11 cellular contexts compared by ENCODE assay signal in genomic region chr3:53192608-53193007, GRCh38.
DNase-seq lines count a peak whose midpoint lies in the region; ATAC-seq and TF ChIP-seq lines count a peak whose summit lies in the region.
"Had no signal": no experiment of that assay in that cellular context is flagged by ENCODE, and none has a peak within 500 bp of the region (broad histone marks: within the 10 kb centered on the region; RNA-seq: fewer than 3 reads in every experiment).

No MANE protein-coding gene starts in this region.

- H3K4me1 ChIP-seq in adipocyte (ENCODE audit: control insufficient read depth, insufficient read depth, low read length) (peaks cover 19% of the 10 kb centered on the region), tibial artery (peaks cover 0 to 36% (median 31%) of the 10 kb centered on the region in 4 donors)

- H3K4me3 Mint-ChIP-seq in activated naive CD4-positive, alpha-beta T cell treated with anti-CD3 and anti-CD28 coated beads, Interleukin-2, amount 10 ng/mL, durations not matched to agents 7 days and 5 days, result no peak overlapping the region

- H3K9me3 ChIP-seq in adipocyte (ENCODE audit: control insufficient read depth, low read length), result no peaks in the 10 kb centered on the region
- no peaks in the 10 kb centered on the region for H3K9me3 ChIP-seq in tibial artery

- H3K27me3 Mint-ChIP-seq in activated naive CD4-positive, alpha-beta T cell treated with anti-CD3 and anti-CD28 coated beads, Interleukin-2, amount 10 ng/mL, durations not matched to agents 7 days and 5 days, result no peaks in the 10 kb centered on the region

- peak overlapping the region; percentile 35 for H3K27ac Mint-ChIP-seq in activated naive CD4-positive, alpha-beta T cell treated with anti-CD3 and anti-CD28 coated beads, Interleukin-2, amount 10 ng/mL, durations not matched to agents 7 days and 5 days

- peaks cover 10% of the 10 kb centered on the region for H3K4me1 Mint-ChIP-seq in activated naive CD4-positive, alpha-beta T cell treated with anti-CD3 and anti-CD28 coated beads, Interleukin-2, amount 10 ng/mL, durations not matched to agents 7 days and 5 days

- in situ Hi-C loops in GM13976 (cut with MboI; ENCODE audit: low sequenced_read_pairs, unreplicated experiment), result no loop called here

- CTCF ChIA-PET in activated naive CD4-positive, alpha-beta T cell treated with anti-CD3 and anti-CD28 coated beads, Interleukin-2, amount 10 ng/mL, durations not matched to agents 7 days and 5 days (lab: Charles Lee), result interaction anchor here (0.6 to 11.4 kb wide), 5 partner anchors 12 to 83 kb away, joined by 3 to 148 read pairs (median 3); no protein-coding TSS in a partner anchor

- H3K27ac ChIP-seq in tibial artery, result peak overlapping the region; percentile 72 to 79

- no peak for TF ChIP-seq CTCF in tibial artery (IDR thresholded peaks at IDR 0.05)
- TF ChIP-seq CTCF in GM13976 (IDR thresholded peaks at IDR 0.05; ENCODE audit: borderline replicate concordance, control extremely low read depth, extremely low read depth, insufficient read depth, missing control alignments), result no peak

- H3K27me3 ChIP-seq in adipocyte (replicated peaks; ENCODE audit: control insufficient read depth, insufficient read depth, low read length) (no peaks in the 10 kb centered on the region), tibial artery (no peaks in the 10 kb centered on the region)

- ATAC-seq in HG02840 (IDR thresholded peaks at IDR 0.05; ENCODE audit: low FRiP score, unreplicated experiment), result peak; percentile 54
- ATAC-seq: HCT116, Panc1 had no signal

- peak overlapping the region; percentile 12 for H3K9ac ChIP-seq in adipocyte (ENCODE audit: low read length)

- H3K36me3 Mint-ChIP-seq in activated naive CD4-positive, alpha-beta T cell treated with anti-CD3 and anti-CD28 coated beads, Interleukin-2, amount 10 ng/mL, durations not matched to agents 7 days and 5 days, result peaks cover 6% of the 10 kb centered on the region

- peaks cover 41% of the 10 kb centered on the region for H3K36me3 ChIP-seq in adipocyte (ENCODE audit: control insufficient read depth, insufficient read depth, low read length, severe bottlenecking)
- H3K36me3 ChIP-seq in tibial artery, result peaks cover 19 to 46% (median 36%) of the 10 kb centered on the region in 3 donors

- H3K9me3 Mint-ChIP-seq in activated naive CD4-positive, alpha-beta T cell treated with anti-CD3 and anti-CD28 coated beads, Interleukin-2, amount 10 ng/mL, durations not matched to agents 7 days and 5 days, result no peaks in the 10 kb centered on the region

- no peak for DNase-seq in activated naive CD4-positive, alpha-beta T cell treated with anti-CD3 and anti-CD28 coated beads, Interleukin-2, amount 10 ng/mL, durations not matched to agents 7 days and 5 days
- no peak for DNase-seq in activated naive CD4-positive, alpha-beta T cell treated with Interleukin-2 at 50 U/mL for 16 hours
- DNase-seq in adipocyte (ENCODE audit: low read depth), result no peak
- no peak for DNase-seq in tibial artery
- no peak for DNase-seq in NCI-H1436 (lab: John Stamatoyannopoulos, UW)
- no peak for DNase-seq in NCI-H1417 treated with DMSO at 0.1 percent for 48 hours (lab: John Stamatoyannopoulos, UW)
- DNase-seq in GM13976 (ENCODE audit: low spot score), result no peak

- H3K4me3 ChIP-seq in adipocyte (ENCODE audit: low read length) (no peak overlapping the region), tibial artery (no peak overlapping the region)
- H3K4me3 ChIP-seq: lung had no signal

- intact Hi-C loops in tibial artery (cut with DNase I; ENCODE audit: low total_unique reads), result no loop called here
